ENCODE assay signal across 11 cellular contexts in genomic region chr3:16382852-16383251, GRCh38.
DNase-seq lines count a peak whose midpoint lies in the region; ATAC-seq and TF ChIP-seq lines count a peak whose summit lies in the region.
"Had no signal": no experiment of that assay in that cellular context is flagged by ENCODE, and none has a peak within 500 bp of the region (broad histone marks: within the 10 kb centered on the region; RNA-seq: fewer than 3 reads in every experiment).

No MANE protein-coding gene starts in this region.

- peaks cover 33% of the 10 kb centered on the region for H3K4me1 ChIP-seq in CD4-positive, CD25-positive, alpha-beta regulatory T cell (ENCODE audit: control insufficient read depth, insufficient read depth, low read length, poor library complexity, severe bottlenecking)
- peaks cover 2 to 38% (median 16%) of the 10 kb centered on the region in 9 donors for H3K4me1 ChIP-seq in heart right ventricle

- peak overlapping the region; percentile 74 to 82 (median 80) for H3K27ac Mint-ChIP-seq in CD4-positive, CD25-positive, alpha-beta regulatory T cell

- peaks cover 40 to 88% (median 58%) of the 10 kb centered on the region in 4 donors for H3K4me1 Mint-ChIP-seq in CD4-positive, CD25-positive, alpha-beta regulatory T cell

- no peaks in the 10 kb centered on the region for H3K36me3 ChIP-seq in CD4-positive, CD25-positive, alpha-beta regulatory T cell (ENCODE audit: control insufficient read depth, insufficient read depth, low read length)
- peaks cover 0 to 27% (median 0%) of the 10 kb centered on the region in 9 donors for H3K36me3 ChIP-seq in heart right ventricle
- H3K36me3 ChIP-seq: WERI-Rb-1 had no signal

- no peak for TF ChIP-seq CTCF in heart right ventricle (IDR thresholded peaks at IDR 0.05)

- H3K27ac ChIP-seq in CD4-positive, CD25-positive, alpha-beta regulatory T cell (ENCODE audit: insufficient read depth, low read length, poor library complexity, severe bottlenecking) = no peak overlapping the region
- H3K27ac ChIP-seq in heart right ventricle = no peak overlapping the region
- H3K27ac ChIP-seq: BLaER1 treated with 17β-estradiol and CSF1 and Interleukin-3, amounts not matched to agents 10 nM and 100 nM; KMS-11; WERI-Rb-1 had no signal

- 95 to 96% methylated on average over 5 of the region's 5 CpGs for WGBS in heart right ventricle, 2 donors

- peaks cover 23% of the 10 kb centered on the region for H3K36me3 Mint-ChIP-seq in CD4-positive, CD25-positive, alpha-beta regulatory T cell

- H3K27me3 Mint-ChIP-seq in CD4-positive, CD25-positive, alpha-beta regulatory T cell = no peaks in the 10 kb centered on the region

- H3K4me3 Mint-ChIP-seq in CD4-positive, CD25-positive, alpha-beta regulatory T cell = peak overlapping the region in 2 of 4 donors; percentile 14 to 26

- H3K9me3 ChIP-seq in CD4-positive, CD25-positive, alpha-beta regulatory T cell (ENCODE audit: control insufficient read depth in 2 of 2, low read length in 2 of 2) = no peaks in the 10 kb centered on the region
- peaks cover 0 to 4% (median 0%) of the 10 kb centered on the region in 11 donors for H3K9me3 ChIP-seq in heart right ventricle

- H3K4me3 ChIP-seq in CD4-positive, CD25-positive, alpha-beta regulatory T cell (ENCODE audit: low read depth, low read length) = peak overlapping the region; percentile 17
- H3K4me3 ChIP-seq in heart right ventricle = no peak overlapping the region
- H3K4me3 ChIP-seq: BLaER1 treated with 17β-estradiol and CSF1 and Interleukin-3, amounts not matched to agents 10 nM and 100 nM had no signal

- no peaks in the 10 kb centered on the region for H3K9me3 Mint-ChIP-seq in CD4-positive, CD25-positive, alpha-beta regulatory T cell

- peak in 1 of 3 donors; percentile 20 for DNase-seq in CD4-positive, CD25-positive, alpha-beta regulatory T cell
- DNase-seq in NCI-H2029 (lab: John Stamatoyannopoulos, UW) (peak; percentile 32), heart right ventricle (no peak), SHP77 (lab: John Stamatoyannopoulos, UW) (no peak), Right ventricle myocardium superior (no peak)
- DNase-seq in activated CD4-positive, CD25-positive, alpha-beta regulatory T cell (lab: John Stamatoyannopoulos, UW) = no peak
- DNase-seq: WERI-Rb-1 had no signal

- intact Hi-C loops in heart right ventricle (cut with DNase I) (no loop called here), Right ventricle myocardium superior (cut with DNase I) (no loop called here)

- H3K27me3 ChIP-seq in CD4-positive, CD25-positive, alpha-beta regulatory T cell (ENCODE audit: control insufficient read depth, insufficient read depth, low read length) = no peaks in the 10 kb centered on the region
- H3K27me3 ChIP-seq in heart right ventricle = no peaks in the 10 kb centered on the region
- H3K27me3 ChIP-seq: BLaER1 treated with 17β-estradiol and CSF1 and Interleukin-3, amounts not matched to agents 10 nM and 100 nM had no signal

- no peak for ATAC-seq in CD4-positive, CD25-positive, alpha-beta regulatory T cell (ENCODE audit: low read depth in 2 of 2)
- peak; percentile 62 for ATAC-seq in GM18907 (IDR thresholded peaks at IDR 0.05; ENCODE audit: unreplicated experiment)
- peak; percentile 63 for ATAC-seq in HG02798 (IDR thresholded peaks at IDR 0.05; ENCODE audit: poor library complexity, unreplicated experiment)
- no peak for ATAC-seq in heart right ventricle
- no peak for ATAC-seq in Right ventricle myocardium superior (ENCODE audit: poor library complexity)

Comparison
In these comparisons a context has a peak if more than half of its experiments do, and no peak if none do; other contexts are left out.
1. ATAC-seq: peak in GM18907 (single experiment) and HG02798 (single experiment); none in CD4-positive, CD25-positive, alpha-beta regulatory T cell (0 of 2), heart right ventricle (0 of 8) and Right ventricle myocardium superior (single experiment).